8 cellular contexts compared by ENCODE assay signal in genomic region chr3:44171891-44172290, GRCh38.
"Had no signal": no experiment of that assay in that cellular context is flagged by ENCODE, and none has a peak within 500 bp of the region (broad histone marks: within the 10 kb centered on the region; RNA-seq: fewer than 3 reads in every experiment).

No MANE protein-coding gene starts in this region.

- FAIRE-seq: G401.6, GM12878, GM12891, GM12892, GM18507, GM19239 had no signal

- DNase-seq: GDM1, GF-D8 had no signal

- ATAC-seq: GM12878 had no signal

- H3K4me3 ChIP-seq: GM12878 had no signal
